ENCODE assay signal across 19 cellular contexts in genomic region chr11:117560786-117561530, GRCh38.
A peak's percentile ranks its signal among the peaks of the same experiment; 100 is the strongest.
DNase-seq lines count a peak whose midpoint lies in the region; ATAC-seq and TF ChIP-seq lines count a peak whose summit lies in the region.
"Had no signal": no experiment of that assay in that cellular context is flagged by ENCODE, and none has a peak within 500 bp of the region (broad histone marks: within the 10 kb centered on the region; RNA-seq: fewer than 3 reads in every experiment).

No MANE protein-coding gene starts in this region.

- intact Hi-C loops in mucosa of descending colon (cut with DNase I, micrococcal nuclease) = no loop called here

- no peaks in the 10 kb centered on the region for H4K20me1 ChIP-seq in BLaER1

- H3K36me3 ChIP-seq in BLaER1 (no peaks in the 10 kb centered on the region), mucosa of descending colon (ENCODE audit: low read depth) (no peaks in the 10 kb centered on the region)
- H3K36me3 ChIP-seq: SJCRH30 had no signal

- TF ChIP-seq CTCF in mucosa of descending colon (IDR thresholded peaks at IDR 0.05) = no peak

- ATAC-seq in mucosa of descending colon = peak; percentile 12
- no peak for ATAC-seq in GM19035 (IDR thresholded peaks at IDR 0.05; ENCODE audit: unreplicated experiment)
- ATAC-seq in GM18498 (IDR thresholded peaks at IDR 0.05; ENCODE audit: unreplicated experiment) = no peak
- ATAC-seq: A549 had no signal

- no peak overlapping the region for H3K27ac ChIP-seq in BLaER1
- H3K27ac ChIP-seq: A549, SJCRH30 had no signal

- H3K27me3 ChIP-seq in BLaER1 = no peaks in the 10 kb centered on the region
- H3K27me3 ChIP-seq: SJCRH30 had no signal

- H3K4me2 ChIP-seq in BLaER1 = peak overlapping the region; percentile 19
- H3K4me2 ChIP-seq: A549 had no signal

- H3K9me3 ChIP-seq in BLaER1 = no peaks in the 10 kb centered on the region
- H3K9me3 ChIP-seq in mucosa of descending colon = no peaks in the 10 kb centered on the region
- H3K9me3 ChIP-seq: A549, SJCRH30 had no signal

- DNase-seq in NCI-H2171 treated with DMSO at 0.1 percent for 48 hours (lab: John Stamatoyannopoulos, UW) (peak; percentile 21), NCI-H2171 (lab: John Stamatoyannopoulos, UW) (no peak), NCI-H146 treated with DMSO at 0.1 percent for 48 hours (lab: John Stamatoyannopoulos, UW; ENCODE audit: unreplicated experiment) (peak; percentile 14), mucosa of descending colon (peak in 1 of 3 donors; percentile 18)
- DNase-seq: CD4-positive, alpha-beta T cell; EL; MM.1S; NCI-H1105 treated with DMSO at 0.1 percent for 48 hours; NCI-H2029 treated with DMSO at 0.1 percent for 48 hours; NCI-H345; NK-92 treated with Interleukin-12 subunit alpha and Interleukin-12 subunit beta, amount 100 ng/mL, for 24 hours; OCI-M1; RPMI8226; SJCRH30; SW 1271 had no signal

- H3K4me1 ChIP-seq in BLaER1 = peaks cover 31% of the 10 kb centered on the region
- H3K4me1 ChIP-seq in mucosa of descending colon (ENCODE audit: low read depth) = no peaks in the 10 kb centered on the region
- H3K4me1 ChIP-seq: A549, SJCRH30 had no signal

- no peak overlapping the region for H3K4me3 ChIP-seq in BLaER1
- H3K4me3 ChIP-seq in mucosa of descending colon = no peak overlapping the region
- H3K4me3 ChIP-seq: A549, SJCRH30 had no signal

- no peak overlapping the region for H3K9ac ChIP-seq in BLaER1
